In the genomic region with DNA sequence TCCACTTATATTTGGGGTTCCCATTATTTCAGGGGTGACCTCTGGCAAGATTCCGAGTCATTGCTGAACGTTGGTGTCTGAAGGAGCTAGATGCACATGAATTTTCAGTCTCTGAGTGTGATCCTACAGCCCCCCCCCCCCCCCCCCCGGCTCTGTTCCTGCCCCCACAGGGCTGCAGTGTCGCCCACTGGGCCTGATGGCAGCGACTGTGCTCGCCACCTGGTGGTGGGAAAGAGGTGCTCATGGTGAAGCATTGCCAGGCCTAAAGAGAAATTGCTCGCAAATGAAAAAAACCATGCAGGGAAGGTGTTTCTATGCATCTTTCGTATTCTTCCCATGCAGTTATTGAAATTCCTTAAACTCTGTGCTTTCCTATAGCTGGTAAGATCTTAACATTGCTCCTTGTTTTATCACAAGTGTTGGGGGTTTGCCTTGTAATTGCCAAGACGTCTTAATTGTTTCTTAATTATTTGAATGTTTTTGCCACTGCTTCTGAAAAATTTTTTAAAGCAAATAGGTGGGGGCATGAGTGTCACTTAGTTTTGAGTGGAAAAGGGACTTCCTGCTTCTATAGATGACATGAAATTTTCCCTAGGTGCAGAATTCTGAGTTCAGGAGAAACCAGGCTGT, we compare ENCODE assay signal across 8 cellular contexts.
A peak's percentile ranks its signal among the peaks of the same experiment; 100 is the strongest.
DNase-seq lines count a peak whose midpoint lies in the region; ATAC-seq and TF ChIP-seq lines count a peak whose summit lies in the region.

No MANE protein-coding gene starts in this region.

- H3K4me3 ChIP-seq in AG10803 (ENCODE audit: low read length) = no peak overlapping the region
- H3K4me3 ChIP-seq in adipocyte (ENCODE audit: low read length) = no peak overlapping the region
- no peak overlapping the region for H3K4me3 ChIP-seq in hepatocyte

- no peaks in the 10 kb centered on the region for H3K27me3 ChIP-seq in adipocyte (replicated peaks; ENCODE audit: control insufficient read depth, insufficient read depth, low read length)
- H3K27me3 ChIP-seq in hepatocyte = no peaks in the 10 kb centered on the region

- POLR2A ChIA-PET in RWPE1 (lab: Yijun Ruan, JAX; ENCODE audit: low non-redundant PET) = no interaction called here

- no peaks in the 10 kb centered on the region for H3K9me2 ChIP-seq in hepatocyte (replicated peaks; ENCODE audit: insufficient read depth)

- H3K4me2 ChIP-seq in hepatocyte = no peak overlapping the region

- no peaks in the 10 kb centered on the region for H3K79me2 ChIP-seq in hepatocyte

- H4K20me1 ChIP-seq in hepatocyte (ENCODE audit: insufficient read depth, poor library complexity, severe bottlenecking) = no peaks in the 10 kb centered on the region

- peak; percentile 91 for TF ChIP-seq CTCF in AG10803 (conservative IDR thresholded peaks at IDR 0.05; ENCODE audit: low read length)
- peak; percentile 77 for TF ChIP-seq CTCF in RWPE1 (conservative IDR thresholded peaks at IDR 0.05; ENCODE audit: low read depth)
- peak; percentile 68 for TF ChIP-seq CTCF in hepatocyte (IDR thresholded peaks at IDR 0.05; ENCODE audit: poor library complexity)

- H3K9ac ChIP-seq in adipocyte (ENCODE audit: low read length) = peak overlapping the region; percentile 5

- H3K27ac ChIP-seq in RWPE1 (no peak overlapping the region), hepatocyte (no peak overlapping the region)

- WGBS in hepatocyte (ENCODE audit: low lambda C conversion rate, missing lambda C conversion rate) = 56% methylated on average over 9 of the region's 9 CpGs

- H3K4me1 ChIP-seq in adipocyte (ENCODE audit: control insufficient read depth, insufficient read depth, low read length) (peaks cover 8% of the 10 kb centered on the region), hepatocyte (ENCODE audit: insufficient read depth) (peaks cover 26% of the 10 kb centered on the region)

- CTCF ChIA-PET in RWPE1 (lab: Yijun Ruan, JAX) = interaction anchor here (0.6 to 2.3 kb wide), 10 partner anchors 13 to 319 kb away, joined by 3 to 13 read pairs (median 4); no protein-coding TSS in a partner anchor

- H3K36me3 ChIP-seq in adipocyte (ENCODE audit: control insufficient read depth, insufficient read depth, low read length, severe bottlenecking) = peaks cover 40% of the 10 kb centered on the region
- no peaks in the 10 kb centered on the region for H3K36me3 ChIP-seq in hepatocyte (replicated peaks; ENCODE audit: insufficient read depth, low read depth)

- DNase-seq in AG10803 (ENCODE audit: low read depth) (peak; percentile 54), RWPE1 (ENCODE audit: low spot score) (peak; percentile 54), adipocyte (ENCODE audit: low read depth) (peak; percentile 71), hepatocyte (ENCODE audit: low spot score) (peak; percentile 62), NCI-H2107 treated with DMSO at 0.1 percent for 48 hours (lab: John Stamatoyannopoulos, UW; ENCODE audit: unreplicated experiment) (no peak)
- peak; percentile 63 for DNase-seq in stimulated activated CD4-positive, alpha-beta T cell treated with anti-CD3 and anti-CD28 coated beads, Interleukin-15, amount 100 ng/mL, for 24 hours

- no peaks in the 10 kb centered on the region for H3K9me3 ChIP-seq in adipocyte (ENCODE audit: control insufficient read depth, low read length)
- H3K9me3 ChIP-seq in hepatocyte (ENCODE audit: low read depth) = no peaks in the 10 kb centered on the region

- no peak overlapping the region for H2AFZ ChIP-seq in hepatocyte

- ATAC-seq in GM18861 (IDR thresholded peaks at IDR 0.05; ENCODE audit: unreplicated experiment) = peak; percentile 85
- ATAC-seq in HG03280 (IDR thresholded peaks at IDR 0.05; ENCODE audit: unreplicated experiment) = peak; percentile 81
